ENCODE assay signal across 14 cellular contexts in the genomic region with DNA sequence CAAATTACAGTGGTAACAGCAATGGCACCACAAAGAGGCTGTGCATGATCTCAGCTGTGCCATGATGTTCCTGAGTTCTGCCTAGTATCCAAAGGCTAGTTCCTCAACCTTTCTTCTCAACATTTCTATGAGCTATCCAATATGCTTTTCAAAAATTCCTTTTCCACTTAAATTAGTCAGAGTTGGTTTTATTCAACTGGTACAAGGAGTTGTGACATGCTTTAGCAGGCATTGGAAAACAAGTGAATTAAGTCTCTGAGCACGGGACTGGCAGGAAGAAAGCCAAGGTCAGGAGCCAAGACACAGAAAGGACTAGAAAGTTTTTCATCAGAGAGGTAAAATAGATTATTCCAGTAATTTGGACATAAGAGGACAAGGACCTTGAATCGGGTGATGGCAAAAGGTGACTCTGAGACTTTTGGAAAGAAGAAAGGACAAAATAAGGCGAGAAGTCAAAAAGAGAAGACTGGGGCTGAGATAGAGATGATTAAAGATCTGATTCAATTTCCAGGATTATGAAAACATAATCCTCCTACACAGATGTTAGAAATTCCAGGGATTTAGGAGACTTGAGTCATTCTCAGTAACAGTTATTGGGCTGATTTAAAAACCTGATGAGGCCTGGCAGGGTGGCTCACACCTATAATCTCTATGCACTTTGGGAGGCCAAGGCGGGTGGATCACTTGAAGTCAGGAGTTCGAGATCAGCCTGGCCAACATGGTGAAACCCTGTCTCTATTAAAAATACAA. TPM values are rescaled to one million over a fixed set of nuclear protein-coding genes. Genes with fewer than 3 reads are reported as not detected.
DNase-seq lines count a peak whose midpoint lies in the region; ATAC-seq lines count a peak whose summit lies in the region.
"Had no signal": no experiment of that assay in that cellular context is flagged by ENCODE, and none has a peak within 500 bp of the region (broad histone marks: within the 10 kb centered on the region; RNA-seq: fewer than 3 reads in every experiment).

No MANE protein-coding gene starts in this region.

- no peak overlapping the region for H3K14ac ChIP-seq in trophoblast cell (ENCODE audit: low read length)

- no peak overlapping the region for H3K4me3 Mint-ChIP-seq in effector memory CD8-positive, alpha-beta T cell
- H3K4me3 Mint-ChIP-seq: neural progenitor cell had no signal

- no peak overlapping the region for H2AFZ ChIP-seq in trophoblast cell (ENCODE audit: insufficient read depth, low read length, poor library complexity)
- H2AFZ ChIP-seq: neural progenitor cell had no signal

- H3K23ac ChIP-seq in trophoblast cell (ENCODE audit: low read length) = no peak overlapping the region

- H3K4me3 ChIP-seq in MG63 (no peak overlapping the region), trophoblast cell (ENCODE audit: low read depth, low read length) (no peak overlapping the region)
- H3K4me3 ChIP-seq: lower lobe of right lung, neural progenitor cell, Peyer's patch, sigmoid colon had no signal

- H3K27me3 Mint-ChIP-seq in effector memory CD8-positive, alpha-beta T cell = no peaks in the 10 kb centered on the region

- H3K79me2 ChIP-seq in trophoblast cell (ENCODE audit: control insufficient read depth, insufficient read depth, low read length, poor library complexity) = no peaks in the 10 kb centered on the region

- no peak overlapping the region for H4K8ac ChIP-seq in trophoblast cell (ENCODE audit: low read depth, low read length)

- H3K9me3 Mint-ChIP-seq in effector memory CD8-positive, alpha-beta T cell = no peaks in the 10 kb centered on the region
- H3K9me3 Mint-ChIP-seq: neural progenitor cell had no signal

- no peak for ATAC-seq in effector memory CD8-positive, alpha-beta T cell (replicated peaks)
- no peak for ATAC-seq in HG02678 (IDR thresholded peaks at IDR 0.05; ENCODE audit: unreplicated experiment)
- ATAC-seq: lower lobe of right lung had no signal

- H3K27ac Mint-ChIP-seq in effector memory CD8-positive, alpha-beta T cell = peak overlapping the region; percentile 53 to 55
- H3K27ac Mint-ChIP-seq: neural progenitor cell had no signal

- no peak overlapping the region for H3K4me2 ChIP-seq in trophoblast cell (ENCODE audit: low read length)
- H3K4me2 ChIP-seq: neural progenitor cell had no signal

- H3K27ac ChIP-seq in trophoblast cell (ENCODE audit: low read depth, low read length) = no peak overlapping the region
- H3K27ac ChIP-seq: lower lobe of right lung, neural progenitor cell, Peyer's patch had no signal

- no peak overlapping the region for H2AK5ac ChIP-seq in trophoblast cell (ENCODE audit: low read length)

- no CpG with 5 or more reads among the region's 5 CpGs for WGBS in trophoblast cell (ENCODE audit: extremely low coverage, insufficient coverage, insufficient read length)

- H3K27me3 ChIP-seq in MG63 (no peaks in the 10 kb centered on the region), trophoblast cell (ENCODE audit: insufficient read depth, low read length) (no peaks in the 10 kb centered on the region)
- H3K27me3 ChIP-seq: neural progenitor cell, Peyer's patch, sigmoid colon had no signal

- no peak overlapping the region for H4K91ac ChIP-seq in trophoblast cell (ENCODE audit: low read depth, low read length)

- peaks cover 74% of the 10 kb centered on the region for H3K36me3 Mint-ChIP-seq in effector memory CD8-positive, alpha-beta T cell (ENCODE audit: insufficient read depth)

- H3K4ac ChIP-seq in trophoblast cell (ENCODE audit: low read depth, low read length) = no peak overlapping the region

- no peaks in the 10 kb centered on the region for H3K4me1 ChIP-seq in trophoblast cell (ENCODE audit: control insufficient read depth in 1 of 2, insufficient read depth in 2 of 2, low read length in 2 of 2)
- H3K4me1 ChIP-seq: lower lobe of right lung, neural progenitor cell, Peyer's patch, sigmoid colon had no signal

- H3K9ac ChIP-seq in trophoblast cell (ENCODE audit: low read length) = no peak overlapping the region
- H3K9ac ChIP-seq: neural progenitor cell had no signal

- H3K9me3 ChIP-seq in MG63 (no peaks in the 10 kb centered on the region), trophoblast cell (ENCODE audit: insufficient read depth, low read depth, low read length) (no peaks in the 10 kb centered on the region)
- H3K9me3 ChIP-seq: lower lobe of right lung, Peyer's patch, sigmoid colon had no signal

- H3K79me1 ChIP-seq in trophoblast cell (ENCODE audit: low read length) = no peaks in the 10 kb centered on the region

- no peak overlapping the region for H4K12ac ChIP-seq in trophoblast cell (ENCODE audit: low read depth, low read length)

- H2BK12ac ChIP-seq in trophoblast cell (ENCODE audit: low read length) = no peak overlapping the region

- H3K18ac ChIP-seq in trophoblast cell (ENCODE audit: low read length) = no peak overlapping the region

- peaks cover 32% of the 10 kb centered on the region for H3K36me3 ChIP-seq in MG63
- peaks cover 20 to 27% of the 10 kb centered on the region in 2 experiments for H3K36me3 ChIP-seq in trophoblast cell (ENCODE audit: control insufficient read depth in 1 of 2, insufficient read depth in 2 of 2, low read length in 2 of 2)

- DNase-seq in ELR (ENCODE audit: low read depth) (peak; percentile 68), MG63 (peak; percentile 4), trophoblast cell (peak; percentile 40 to 82), NCI-H345 treated with DMSO at 0.1 percent for 48 hours (lab: John Stamatoyannopoulos, UW; ENCODE audit: unreplicated experiment) (no peak), NCI-H1092 treated with DMSO at 0.1 percent for 48 hours (lab: John Stamatoyannopoulos, UW) (no peak)
- DNase-seq in effector memory CD8-positive, alpha-beta T cell = no peak
- DNase-seq in stimulated activated CD4-positive, alpha-beta T cell treated with anti-CD3 and anti-CD28 coated beads, Interleukin-2, amount 100 ng/mL, for 24 hours = no peak
- DNase-seq: activated CD4-positive, alpha-beta T cell treated with anti-CD3 and anti-CD28 coated beads, Interleukin-2, amount 50 U/mL, for 48 hours; lower lobe of right lung; NCI-H510A; Peyer's patch; sigmoid colon had no signal

- H2BK120ac ChIP-seq in trophoblast cell (ENCODE audit: insufficient read depth, low read length, poor library complexity) = no peak overlapping the region

- peaks cover 0 to 3% of the 10 kb centered on the region in 2 donors for H3K4me1 Mint-ChIP-seq in effector memory CD8-positive, alpha-beta T cell (ENCODE audit: low read depth in 2 of 2)
- H3K4me1 Mint-ChIP-seq: neural progenitor cell had no signal

- H2BK5ac ChIP-seq in trophoblast cell (ENCODE audit: low read depth, low read length, poor library complexity) = no peak overlapping the region

RNA-seq across cellular contexts. Expression of gene PBRM1, which starts 36.1 kb away (rescaled TPM):
- 16.2 and 21.3 TPM in 2 replicates for total RNA-seq in MG63 (2014; rRNA removed; shearing (Covaris generic); ENCODE audit: low replicate concordance)
- 33.7 and 38.9 TPM in 2 replicates for polyA plus RNA-seq in trophoblast cell (2013)

RNA-seq across cellular contexts. Expression of gene GNL3, which starts 36.2 kb away (rescaled TPM):
- 127 and 226 TPM in 2 replicates for total RNA-seq in MG63 (2014; rRNA removed; shearing (Covaris generic); ENCODE audit: low replicate concordance)
- polyA plus RNA-seq in trophoblast cell (2013) = 204 and 213 TPM in 2 replicates

RNA-seq across cellular contexts. Expression of gene GLT8D1, which starts 56.0 kb away (rescaled TPM):
- 43.1 and 56.1 TPM in 2 replicates for total RNA-seq in MG63 (2014; rRNA removed; shearing (Covaris generic); ENCODE audit: low replicate concordance)
- polyA plus RNA-seq in trophoblast cell (2013) = 46.7 and 46.8 TPM in 2 replicates

RNA-seq across cellular contexts. Expression of gene SPCS1, which starts 56.3 kb away (rescaled TPM):
- 63.1 and 72.5 TPM in 2 replicates for total RNA-seq in MG63 (2014; rRNA removed; shearing (Covaris generic); ENCODE audit: low replicate concordance)
- polyA plus RNA-seq in trophoblast cell (2013) = 139 and 144 TPM in 2 replicates

Comparison
In these comparisons a context has a peak if more than half of its experiments do, and no peak if none do; other contexts are left out.
1. DNase-seq: peak in ELR (single experiment), MG63 (single experiment) and trophoblast cell (2 of 2); none in effector memory CD8-positive, alpha-beta T cell (0 of 3), NCI-H345 treated with DMSO at 0.1 percent for 48 hours (single experiment), stimulated activated CD4-positive, alpha-beta T cell treated with anti-CD3 and anti-CD28 coated beads, Interleukin-2, amount 100 ng/mL, for 24 hours (0 of 2) and NCI-H1092 treated with DMSO at 0.1 percent for 48 hours (single experiment).